In genomic region chr7:40237731-40238130, GRCh38 we compare ENCODE assay signal across 27 cellular contexts.
"Had no signal": no experiment of that assay in that cellular context is flagged by ENCODE, and none has a peak within 500 bp of the region (broad histone marks: within the 10 kb centered on the region; RNA-seq: fewer than 3 reads in every experiment).

No MANE protein-coding gene starts in this region.

- H2AFZ ChIP-seq: neural progenitor cell had no signal

- H3K9me3 Mint-ChIP-seq: mesothelial cell of epicardium; naive B cell; natural killer cell; nephron progenitor cell; neural progenitor cell; stimulated activated memory B cell treated with anti-CD40 and anti-IgM and Interleukin-4, amounts not matched to agents 10 μg/mL and 1 μg/mL and 100 μg/mL, for 72 hours; stimulated activated naive CD8-positive, alpha-beta T cell treated with anti-CD3 and anti-CD28 coated beads, Interleukin-15, amount 100 ng/mL, for 72 hours; type B pancreatic cell had no signal

- H3K4me1 ChIP-seq: left ventricle myocardium inferior, neural progenitor cell, right atrium auricular region, tibial nerve, uterus had no signal

- H3K27ac ChIP-seq: left ventricle myocardium inferior, neural progenitor cell, neutrophil, ovary, right atrium auricular region, right lobe of liver, tibial nerve, uterus had no signal

- H3K36me3 Mint-ChIP-seq: mesothelial cell of epicardium; naive B cell; natural killer cell; neural progenitor cell; stimulated activated memory B cell treated with anti-CD40 and anti-IgM and Interleukin-4, amounts not matched to agents 10 μg/mL and 1 μg/mL and 100 μg/mL, for 72 hours; type B pancreatic cell had no signal

- H3K4me2 ChIP-seq: neural progenitor cell, smooth muscle cell had no signal

- H3K36me3 ChIP-seq: left ventricle myocardium inferior, neural progenitor cell, neutrophil, ovary, right atrium auricular region, right lobe of liver, tibial nerve, uterus had no signal

- H3K4me3 Mint-ChIP-seq: mesothelial cell of epicardium; natural killer cell; nephron progenitor cell; neural progenitor cell; stimulated activated memory B cell treated with anti-CD40 and anti-IgM and Interleukin-4, amounts not matched to agents 10 μg/mL and 1 μg/mL and 100 μg/mL, for 72 hours; stimulated activated naive CD8-positive, alpha-beta T cell treated with anti-CD3 and anti-CD28 coated beads, Interleukin-15, amount 100 ng/mL, for 72 hours; type B pancreatic cell had no signal

- H3K9me3 ChIP-seq: left ventricle myocardium inferior, neutrophil, ovary, right atrium auricular region, right lobe of liver, tibial nerve, uterus had no signal

- H3K4me3 ChIP-seq: left ventricle myocardium inferior, lung, neural progenitor cell, ovary, right atrium auricular region, right lobe of liver, smooth muscle cell, tibial nerve, uterus had no signal

- H3K27me3 Mint-ChIP-seq: naive B cell; progenitor cell of endocrine pancreas; stimulated activated memory B cell treated with anti-CD40 and anti-IgM and Interleukin-4, amounts not matched to agents 10 μg/mL and 1 μg/mL and 100 μg/mL, for 72 hours; stimulated activated naive CD8-positive, alpha-beta T cell treated with anti-CD3 and anti-CD28 coated beads, Interleukin-15, amount 100 ng/mL, for 72 hours; type B pancreatic cell had no signal

- H3K27ac Mint-ChIP-seq: mesothelial cell of epicardium; naive B cell; natural killer cell; neural progenitor cell; progenitor cell of endocrine pancreas; stimulated activated memory B cell treated with anti-CD40 and anti-IgM and Interleukin-4, amounts not matched to agents 10 μg/mL and 1 μg/mL and 100 μg/mL, for 72 hours; stimulated activated naive CD8-positive, alpha-beta T cell treated with anti-CD3 and anti-CD28 coated beads, Interleukin-15, amount 100 ng/mL, for 72 hours; type B pancreatic cell had no signal

- ATAC-seq: natural killer cell; right lobe of liver; stimulated activated memory B cell treated with anti-CD40 and anti-IgM and Interleukin-4, amounts not matched to agents 10 μg/mL and 1 μg/mL and 100 μg/mL, for 72 hours; stimulated activated naive CD8-positive, alpha-beta T cell treated with anti-CD3 and anti-CD28 coated beads, Interleukin-15, amount 100 ng/mL, for 72 hours had no signal

- H3K4me1 Mint-ChIP-seq: natural killer cell; neural progenitor cell; stimulated activated memory B cell treated with anti-CD40 and anti-IgM and Interleukin-4, amounts not matched to agents 10 μg/mL and 1 μg/mL and 100 μg/mL, for 72 hours had no signal

- DNase-seq: islet precursor cell; left ventricle myocardium inferior; mesendoderm; naive B cell; natural killer cell; nephron progenitor cell; occipital lobe; ovary; right lobe of liver; stimulated activated CD4-positive, alpha-beta T cell treated with anti-CD3 and anti-CD28 coated beads, Interleukin-1b, Interleukin-23, amount 100 ng/mL, for 48 hours; stimulated activated CD4-positive, alpha-beta T cell treated with anti-CD3 and anti-CD28 coated beads, Interleukin-2, amount 100 ng/mL, for 48 hours; stimulated activated CD4-positive, alpha-beta T cell treated with anti-CD3 and anti-CD28 coated beads, Interleukin-4, amount 100 ng/mL, for 4 hours; stimulated activated CD8-positive, alpha-beta memory T cell treated with anti-CD3 and anti-CD28 coated beads, Interleukin-4, amount 100 ng/mL, for 48 hours; stimulated activated naive CD4-positive, alpha-beta T cell treated with Interleukin-2 at 50 U/mL for 16 hours; stimulated activated naive CD8-positive, alpha-beta T cell treated with anti-CD3 and anti-CD28 coated beads, Interleukin-15, amount 100 ng/mL, for 72 hours; substantia nigra; uterus had no signal

- H3K27me3 ChIP-seq: neural progenitor cell, neutrophil, ovary, right atrium auricular region, right lobe of liver, tibial nerve, uterus had no signal
